ENCODE assay signal across 8 cellular contexts in the genomic region with DNA sequence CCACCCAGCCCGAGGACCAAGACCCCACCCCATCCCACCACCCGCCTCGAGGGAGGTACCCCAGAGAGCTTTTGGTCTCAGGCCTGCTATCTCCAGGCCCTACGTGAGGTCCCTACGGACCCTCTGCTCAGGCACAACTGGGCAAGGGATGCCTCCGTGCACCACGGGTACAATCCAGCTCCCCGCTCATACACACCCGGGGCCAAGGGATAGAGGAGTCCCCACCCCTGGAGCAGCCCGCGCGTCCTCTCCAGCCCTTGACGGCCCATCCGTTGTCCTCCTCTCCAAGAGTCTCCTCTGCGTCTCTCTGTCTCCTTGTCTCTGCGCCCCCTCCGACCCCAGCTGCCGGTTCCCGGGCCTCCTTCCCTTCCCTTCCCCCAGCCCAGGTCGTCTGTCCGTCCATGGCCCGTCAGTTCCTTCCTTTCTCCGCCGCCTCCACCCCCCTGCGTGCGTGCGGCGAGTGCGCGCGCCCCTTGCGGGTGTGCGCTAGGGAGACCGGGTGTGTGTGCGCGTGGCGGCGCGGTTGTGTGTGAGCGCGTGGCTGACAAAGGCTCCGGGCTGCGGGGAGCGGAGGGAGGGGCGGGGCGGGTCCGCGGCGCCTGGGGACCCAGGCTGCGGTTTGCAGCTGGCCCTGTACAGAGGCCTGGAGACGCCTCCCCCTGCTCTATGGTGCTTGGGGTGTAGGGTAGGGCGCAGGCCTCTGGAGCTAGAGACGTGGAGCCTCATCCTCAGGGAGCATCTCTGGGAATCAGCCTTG. TPM values are rescaled to one million over a fixed set of nuclear protein-coding genes. Genes with fewer than 3 reads are reported as not detected.
DNase-seq lines count a peak whose midpoint lies in the region; ATAC-seq and TF ChIP-seq lines count a peak whose summit lies in the region.

No MANE protein-coding gene starts in this region.

- H3K9me3 ChIP-seq in suprapubic skin, result no peaks in the 10 kb centered on the region

- H3K27me3 Mint-ChIP-seq in chondrocyte (ENCODE audit: low read depth) (peaks cover 37% of the 10 kb centered on the region), memory B cell (peaks cover 16% of the 10 kb centered on the region)

- no peak for TF ChIP-seq EP300 in suprapubic skin (IDR thresholded peaks at IDR 0.05)

- peaks cover 21% of the 10 kb centered on the region for H3K4me1 ChIP-seq in suprapubic skin

- H3K4me3 Mint-ChIP-seq in chondrocyte (ENCODE audit: unreplicated experiment), result peak overlapping the region; percentile 68
- H3K4me3 Mint-ChIP-seq in memory B cell, result peak overlapping the region; percentile 88

- peaks cover 2% of the 10 kb centered on the region for H3K36me3 Mint-ChIP-seq in chondrocyte (ENCODE audit: low read depth)
- H3K36me3 Mint-ChIP-seq in memory B cell, result no peaks in the 10 kb centered on the region

- peaks cover 14% of the 10 kb centered on the region for H3K4me1 Mint-ChIP-seq in chondrocyte (ENCODE audit: low read depth)
- peaks cover 28% of the 10 kb centered on the region for H3K4me1 Mint-ChIP-seq in memory B cell

- TF ChIP-seq POLR2A in suprapubic skin (IDR thresholded peaks at IDR 0.05), result no peak

- WGBS in suprapubic skin, result 0% methylated on average over 36 of the region's 53 CpGs

- TF ChIP-seq CTCF in chondrocyte (IDR thresholded peaks at IDR 0.05) (no peak), suprapubic skin (IDR thresholded peaks at IDR 0.05) (no peak)

- H3K4me3 ChIP-seq in suprapubic skin, result peak overlapping the region; percentile 50

- H3K27me3 ChIP-seq in suprapubic skin, result peaks cover 51% of the 10 kb centered on the region

- H3K36me3 ChIP-seq in suprapubic skin, result no peaks in the 10 kb centered on the region

- peak overlapping the region; percentile 55 for H3K27ac ChIP-seq in suprapubic skin

- H3K27ac Mint-ChIP-seq in chondrocyte (ENCODE audit: unreplicated experiment), result no peak overlapping the region
- no peak overlapping the region for H3K27ac Mint-ChIP-seq in memory B cell

- ATAC-seq in memory B cell (ENCODE audit: low read depth), result peak; percentile 11
- no peak for ATAC-seq in HG03280 (IDR thresholded peaks at IDR 0.05; ENCODE audit: unreplicated experiment)

- no peaks in the 10 kb centered on the region for H3K9me3 Mint-ChIP-seq in chondrocyte (ENCODE audit: low read depth)
- no peaks in the 10 kb centered on the region for H3K9me3 Mint-ChIP-seq in memory B cell

- peak; percentile 48 for DNase-seq in ELF-1 (ENCODE audit: low read depth, low spot score)
- DNase-seq in NOMO-1 (lab: John Stamatoyannopoulos, UW; ENCODE audit: unreplicated experiment in 2 of 2), result peak; percentile 30 to 44
- DNase-seq in chondrocyte (ENCODE audit: low spot score), result no peak
- DNase-seq in memory B cell (ENCODE audit: low spot score in 2 of 2), result peak in 1 of 2 donors; percentile 41
- no peak for DNase-seq in suprapubic skin (ENCODE audit: low spot score in 2 of 2)
- DNase-seq in NCI-H2196 (lab: John Stamatoyannopoulos, UW; ENCODE audit: unreplicated experiment), result no peak
- no peak for DNase-seq in GM03348 (ENCODE audit: low spot score)

RNA-seq across cellular contexts. Expression of a gene that starts 0.9 kb away (rescaled TPM):
- total RNA-seq in chondrocyte, result 0.70 to 0.87 TPM in 2 of 3 replicates, not detected in the other
- total RNA-seq in suprapubic skin, result 10 to 100 TPM; 25.1 to 76.3 (median 49.6) TPM

RNA-seq across cellular contexts. Expression of a gene that starts 55.6 kb away (rescaled TPM):
- total RNA-seq in chondrocyte, result 33.6 to 58.2 TPM (median 36.4 TPM) in 3 replicates
- 100 to 1,000 TPM in 1 of 4 donors, 10 to 100 TPM in 3; 73.4 to 127 (median 83.8) TPM for total RNA-seq in suprapubic skin

Comparison
In these comparisons a context has a peak if more than half of its experiments do, and no peak if none do; other contexts are left out.
1. DNase-seq: peak in ELF-1 (single experiment) and NOMO-1 (2 of 2); none in chondrocyte (single experiment), suprapubic skin (0 of 2), NCI-H2196 (single experiment) and GM03348 (single experiment).
2. RNA of a gene that starts 0.9 kb away (total RNA-seq): 25.1 to 76.3 TPM in suprapubic skin; 0.70 to 0.87 TPM in chondrocyte; every median in the first group is over 10 times any median in the second.